Comparison of ENCODE assay signal across 23 cellular contexts in the genomic region with DNA sequence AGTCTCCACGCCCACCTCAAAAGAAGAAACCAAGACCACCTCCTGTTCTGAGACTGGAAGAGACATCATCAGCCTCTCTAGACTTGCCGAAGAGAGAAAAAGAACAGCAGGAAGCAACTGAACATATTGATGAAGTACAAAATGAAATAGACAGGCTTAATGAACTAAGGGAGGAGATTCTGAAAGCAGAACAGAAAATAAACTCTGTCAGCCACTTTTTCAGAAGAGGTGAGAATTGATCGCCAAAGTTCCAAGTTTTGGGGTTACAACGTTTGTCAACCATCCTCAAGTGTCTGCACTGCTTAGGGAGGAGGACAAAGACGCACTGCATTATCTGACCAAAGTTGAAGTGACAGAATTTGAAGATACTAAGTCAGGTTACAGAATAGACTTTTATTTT.
DNase-seq lines count a peak whose midpoint lies in the region; ATAC-seq, FAIRE-seq and TF ChIP-seq lines count a peak whose summit lies in the region.
"Had no signal": no experiment of that assay in that cellular context is flagged by ENCODE, and none has a peak within 500 bp of the region (broad histone marks: within the 10 kb centered on the region; RNA-seq: fewer than 3 reads in every experiment).

No MANE protein-coding gene starts in this region.

- peaks cover 45% of the 10 kb centered on the region for H3K36me3 Mint-ChIP-seq in dendritic cell treated with granulocyte-macrophage colony-stimulating factor and Interleukin-4, amounts not matched to agents 40 ng/mL and 50 ng/mL, for 4 days (ENCODE audit: low read depth)

- no peaks in the 10 kb centered on the region for H3K27me3 Mint-ChIP-seq in dendritic cell treated with granulocyte-macrophage colony-stimulating factor and Interleukin-4, amounts not matched to agents 40 ng/mL and 50 ng/mL, for 4 days
- H3K27me3 Mint-ChIP-seq: B cell; CD4-positive, CD25-positive, alpha-beta regulatory T cell had no signal

- peak overlapping the region; percentile 37 for H3K27ac Mint-ChIP-seq in dendritic cell treated with granulocyte-macrophage colony-stimulating factor and Interleukin-4, amounts not matched to agents 40 ng/mL and 50 ng/mL, for 4 days
- H3K27ac Mint-ChIP-seq: B cell; CD4-positive, CD25-positive, alpha-beta regulatory T cell; GM23338 had no signal

- H3K4me1 Mint-ChIP-seq in dendritic cell treated with granulocyte-macrophage colony-stimulating factor and Interleukin-4, amounts not matched to agents 40 ng/mL and 50 ng/mL, for 4 days (ENCODE audit: low read depth), result peaks cover 70% of the 10 kb centered on the region
- H3K4me1 Mint-ChIP-seq: GM23338, H9 had no signal

- H3K4me2 ChIP-seq in OCI-LY3 (ENCODE audit: low read length), result peak overlapping the region; percentile 66
- H3K4me2 ChIP-seq: BLaER1, GM23338 had no signal

- H4K20me1 ChIP-seq in OCI-LY3 (ENCODE audit: insufficient read depth, low read length), result peaks cover 11% of the 10 kb centered on the region; the same call in 1 of the 2 replicates

- no peaks in the 10 kb centered on the region for H3K9me3 Mint-ChIP-seq in dendritic cell treated with granulocyte-macrophage colony-stimulating factor and Interleukin-4, amounts not matched to agents 40 ng/mL and 50 ng/mL, for 4 days
- H3K9me3 Mint-ChIP-seq: CD4-positive, CD25-positive, alpha-beta regulatory T cell; CD8-positive, alpha-beta T cell; GM23338; H9 had no signal

- no peak overlapping the region for H2AFZ ChIP-seq in OCI-LY3 (ENCODE audit: low read depth, low read length)
- H2AFZ ChIP-seq: GM23338 had no signal

- no peak overlapping the region for H3K4me3 Mint-ChIP-seq in dendritic cell treated with granulocyte-macrophage colony-stimulating factor and Interleukin-4, amounts not matched to agents 40 ng/mL and 50 ng/mL, for 4 days
- H3K4me3 Mint-ChIP-seq: B cell; CD4-positive, CD25-positive, alpha-beta regulatory T cell; CD8-positive, alpha-beta T cell; GM23338; H9 had no signal

- ATAC-seq in HG02981 (IDR thresholded peaks at IDR 0.05; ENCODE audit: unreplicated experiment), result no peak
- no peak for ATAC-seq in GM21717 (IDR thresholded peaks at IDR 0.05; ENCODE audit: unreplicated experiment)
- ATAC-seq: CD8-positive, alpha-beta T cell; GM23338; HCT116 had no signal

- peaks cover 15% of the 10 kb centered on the region for H3K4me1 ChIP-seq in OCI-LY3 (ENCODE audit: low read length)
- H3K4me1 ChIP-seq: BLaER1, Caco-2 had no signal

- H3K79me2 ChIP-seq in OCI-LY3 (ENCODE audit: low read length), result peaks cover 29% of the 10 kb centered on the region

- no peak overlapping the region for H3K27ac ChIP-seq in OCI-LY3 (ENCODE audit: low read length)
- H3K27ac ChIP-seq: 22Rv1, BLaER1, C4-2B had no signal

- DNase-seq in GM12865 (ENCODE audit: low read depth), result peak; percentile 4
- DNase-seq in GM19239 (ENCODE audit: insufficient read length, low spot score), result no peak
- DNase-seq in NCI-H774 (lab: John Stamatoyannopoulos, UW), result no peak
- DNase-seq in middle frontal gyrus (ENCODE audit: extremely low spot score, low spot score), result no peak
- DNase-seq: Caco-2; CD4-positive, CD25-positive, alpha-beta regulatory T cell; CD8-positive, alpha-beta T cell; DMS153; DND-41; H9 had no signal

- H3K36me3 ChIP-seq in OCI-LY3 (replicated peaks; ENCODE audit: low read depth, low read length), result no peaks in the 10 kb centered on the region
- H3K36me3 ChIP-seq: BLaER1 had no signal

- TF ChIP-seq CTCF in GM12865 (IDR thresholded peaks at IDR 0.05; ENCODE audit: insufficient read depth, low read depth, low read length, missing control alignments), result no peak
- TF ChIP-seq CTCF in OCI-LY3 (IDR thresholded peaks at IDR 0.05; ENCODE audit: low read depth, low read length), result no peak

- intact Hi-C loops in dendritic cell treated with granulocyte-macrophage colony-stimulating factor and Interleukin-4, amounts not matched to agents 40 ng/mL and 50 ng/mL, for 4 days (cut with micrococcal nuclease), result no loop called here

- FAIRE-seq in GM19239 (lab: Jason Lieb, UNC), result peak; percentile 48
- FAIRE-seq: A204.1, G401.6, GM12892 had no signal

- H3K9ac ChIP-seq in OCI-LY3 (ENCODE audit: low read length), result no peak overlapping the region
- H3K9ac ChIP-seq: BLaER1 had no signal

- H3K9me3 ChIP-seq in OCI-LY3 (ENCODE audit: insufficient read depth, low read length), result no peaks in the 10 kb centered on the region
- H3K9me3 ChIP-seq: BLaER1, Caco-2 had no signal

- no peaks in the 10 kb centered on the region for H3K27me3 ChIP-seq in OCI-LY3 (ENCODE audit: low read depth, low read length)
- H3K27me3 ChIP-seq: BLaER1 had no signal

- H3K4me3 ChIP-seq in GM12865 (ENCODE audit: low read depth, low read length), result no peak overlapping the region
- peak overlapping the region; percentile 15; the same call in 1 of the 2 replicates for H3K4me3 ChIP-seq in OCI-LY3 (ENCODE audit: low read length)
- H3K4me3 ChIP-seq: BLaER1, GM23338 had no signal
